In genomic region chr19:58401825-58402433, GRCh38 we compare ENCODE assay signal across 8 cellular contexts. TPM values are rescaled to one million over a fixed set of nuclear protein-coding genes. Genes with fewer than 3 reads are reported as not detected.
A peak's percentile ranks its signal among the peaks of the same experiment; 100 is the strongest.
DNase-seq lines count a peak whose midpoint lies in the region; ATAC-seq and TF ChIP-seq lines count a peak whose summit lies in the region.

No MANE protein-coding gene starts in this region.

- H2BK12ac ChIP-seq in trophoblast cell (ENCODE audit: low read length): peak overlapping the region; percentile 22

- peak overlapping the region; percentile 50 for H3K4ac ChIP-seq in trophoblast cell (ENCODE audit: low read depth, low read length)

- no peak overlapping the region for H4K12ac ChIP-seq in trophoblast cell (ENCODE audit: low read depth, low read length)

- TF ChIP-seq POLR2A in Peyer's patch (IDR thresholded peaks at IDR 0.05) (no peak), esophagus squamous epithelium (IDR thresholded peaks at IDR 0.05) (no peak)

- H3K27me3 ChIP-seq in Peyer's patch (peaks cover 0 to 9% of the 10 kb centered on the region in 2 donors), esophagus squamous epithelium (peaks cover 0 to 12% (median 0%) of the 10 kb centered on the region in 4 donors), trophoblast cell (ENCODE audit: insufficient read depth, low read length) (peaks cover 4% of the 10 kb centered on the region)

- ATAC-seq in GM21786 (IDR thresholded peaks at IDR 0.05; ENCODE audit: unreplicated experiment) (no peak), GM18498 (IDR thresholded peaks at IDR 0.05; ENCODE audit: unreplicated experiment) (no peak)

- H3K4me1 ChIP-seq in Peyer's patch (peaks cover 4 to 24% (median 8%) of the 10 kb centered on the region in 4 donors), esophagus squamous epithelium (peaks cover 13 to 47% (median 14%) of the 10 kb centered on the region in 3 donors), trophoblast cell (ENCODE audit: control insufficient read depth in 1 of 2, insufficient read depth in 2 of 2, low read length in 2 of 2) (peaks cover 9 to 11% of the 10 kb centered on the region in 2 experiments)

- no peak overlapping the region for H4K91ac ChIP-seq in trophoblast cell (ENCODE audit: low read depth, low read length)

- H4K8ac ChIP-seq in trophoblast cell (ENCODE audit: low read depth, low read length): peak overlapping the region; percentile 50

- intact Hi-C loops in esophagus squamous epithelium (cut with DNase I): no loop called here

- H3K36me3 ChIP-seq in Peyer's patch (no peaks in the 10 kb centered on the region), esophagus squamous epithelium (no peaks in the 10 kb centered on the region), trophoblast cell (ENCODE audit: control insufficient read depth in 1 of 2, insufficient read depth in 2 of 2, low read length in 2 of 2) (peaks cover 0 to 3% of the 10 kb centered on the region in 2 experiments)

- H3K9ac ChIP-seq in trophoblast cell (ENCODE audit: low read length): no peak overlapping the region

- H3K14ac ChIP-seq in trophoblast cell (ENCODE audit: low read length): no peak overlapping the region

- no peak overlapping the region for H2BK120ac ChIP-seq in trophoblast cell (ENCODE audit: insufficient read depth, low read length, poor library complexity)

- H2BK5ac ChIP-seq in trophoblast cell (ENCODE audit: low read depth, low read length, poor library complexity): no peak overlapping the region

- WGBS in esophagus squamous epithelium, 2 donors: 37 to 45% methylated on average over 16 to 24 of the region's 24 CpGs
- WGBS in trophoblast cell (ENCODE audit: extremely low coverage, insufficient coverage, insufficient read length): no CpG with 5 or more reads among the region's 24 CpGs

- H3K4me3 ChIP-seq in GM12865 (ENCODE audit: low read depth, low read length): peak overlapping the region; percentile 65
- H3K4me3 ChIP-seq in Peyer's patch: peak overlapping the region; percentile 47 to 80 (median 62)
- peak overlapping the region; percentile 48 to 76 (median 66) for H3K4me3 ChIP-seq in esophagus squamous epithelium
- H3K4me3 ChIP-seq in trophoblast cell (ENCODE audit: low read depth, low read length): peak overlapping the region; percentile 19

- DNase-seq in GM12865 (ENCODE audit: low read depth) (no peak), Peyer's patch (peak in 2 of 3 donors; percentile 43 to 50), esophagus squamous epithelium (lab: John Stamatoyannopoulos, UW) (no peak), trophoblast cell (no peak), Ammon's horn (ENCODE audit: low spot score) (no peak), HK-2 (ENCODE audit: unreplicated experiment) (no peak)

- peak overlapping the region; percentile 73 for H2AK5ac ChIP-seq in trophoblast cell (ENCODE audit: low read length)

- H3K79me2 ChIP-seq in trophoblast cell (ENCODE audit: control insufficient read depth, insufficient read depth, low read length, poor library complexity): no peaks in the 10 kb centered on the region

- no peak overlapping the region for H2AFZ ChIP-seq in trophoblast cell (ENCODE audit: insufficient read depth, low read length, poor library complexity)

- H3K9me3 ChIP-seq in Peyer's patch (no peaks in the 10 kb centered on the region), esophagus squamous epithelium (no peaks in the 10 kb centered on the region), trophoblast cell (ENCODE audit: insufficient read depth, low read depth, low read length) (peaks cover 2% of the 10 kb centered on the region)

- peak overlapping the region; percentile 66 for H3K4me2 ChIP-seq in trophoblast cell (ENCODE audit: low read length)

- H3K18ac ChIP-seq in trophoblast cell (ENCODE audit: low read length): no peak overlapping the region

- peak overlapping the region in 3 of 4 donors; percentile 65 to 82 (median 77) for H3K27ac ChIP-seq in Peyer's patch
- peak overlapping the region in 3 of 4 donors; percentile 62 to 89 (median 85) for H3K27ac ChIP-seq in esophagus squamous epithelium
- H3K27ac ChIP-seq in trophoblast cell (ENCODE audit: low read depth, low read length): no peak overlapping the region

- peaks cover 6% of the 10 kb centered on the region for H3K79me1 ChIP-seq in trophoblast cell (ENCODE audit: low read length)

- no peak for TF ChIP-seq CTCF in GM12865 (IDR thresholded peaks at IDR 0.05; ENCODE audit: insufficient read depth, low read depth, low read length, missing control alignments)
- TF ChIP-seq CTCF in Peyer's patch (IDR thresholded peaks at IDR 0.05): no peak
- TF ChIP-seq CTCF in esophagus squamous epithelium (IDR thresholded peaks at IDR 0.05): no peak

- H3K23ac ChIP-seq in trophoblast cell (ENCODE audit: low read length): no peak overlapping the region

RNA-seq across cellular contexts. Expression of gene RNF225, which starts 6.5 kb away (rescaled TPM):
- total RNA-seq in Peyer's patch (not detected), esophagus squamous epithelium (10 to 100 TPM in 2 of 4 donors, 1 to 10 TPM in 2; 5.0 to 30.5 (median 15.7) TPM)
- 0.71 and 0.76 TPM in 2 replicates for polyA plus RNA-seq in trophoblast cell (2013)

RNA-seq across cellular contexts. Expression of gene ZNF584, which starts 6.5 kb away (rescaled TPM):
- total RNA-seq in Peyer's patch: 10 to 100 TPM in 1 of 4 donors, 1 to 10 TPM in 3; 2.5 to 18.2 (median 9.6) TPM
- 10 to 100 TPM in 2 of 4 donors, 1 to 10 TPM in 2; 8.5 to 13.4 (median 9.4) TPM for total RNA-seq in esophagus squamous epithelium
- polyA plus RNA-seq in trophoblast cell (2013): 2.4 and 2.7 TPM in 2 replicates

RNA-seq across cellular contexts. Expression of gene RPS5, which starts 14.9 kb away (rescaled TPM):
- 1,000 to 10,000 TPM in 1 of 4 donors, 100 to 1,000 TPM in 3; 428 to 1,258 (median 517) TPM for total RNA-seq in Peyer's patch
- total RNA-seq in esophagus squamous epithelium: 1,000 to 10,000 TPM; 1,292 to 2,917 (median 1,952) TPM
- 888 and 902 TPM in 2 replicates for polyA plus RNA-seq in trophoblast cell (2013)

RNA-seq across cellular contexts. Expression of gene ZNF837, which starts 21.1 kb away (rescaled TPM):
- total RNA-seq in Peyer's patch: 10 to 100 TPM in 1 of 4 donors, 1 to 10 TPM in 3; 3.3 to 10.9 (median 7.7) TPM
- 1 to 10 TPM; 2.4 to 6.7 (median 3.3) TPM for total RNA-seq in esophagus squamous epithelium
- 2.0 and 2.1 TPM in 2 replicates for polyA plus RNA-seq in trophoblast cell (2013)

RNA-seq across cellular contexts. Expression of gene ZNF132, which starts 38.0 kb away (rescaled TPM):
- total RNA-seq in Peyer's patch: 10 to 100 TPM in 1 of 4 donors, 1 to 10 TPM in 3; 3.9 to 12.4 (median 7.2) TPM
- 1 to 10 TPM; 2.0 to 5.3 (median 2.4) TPM for total RNA-seq in esophagus squamous epithelium
- 0.62 and 0.66 TPM in 2 replicates for polyA plus RNA-seq in trophoblast cell (2013)

Comparison
In these comparisons a context has a peak if more than half of its experiments do, and no peak if none do; other contexts are left out.
1. DNase-seq: peak in Peyer's patch (2 of 3); none in GM12865 (single experiment), esophagus squamous epithelium (single experiment), trophoblast cell (0 of 2), Ammon's horn (single experiment) and HK-2 (single experiment).
2. RNA of gene RNF225, which starts 6.5 kb away (total RNA-seq): 5.0 to 30.5 TPM in esophagus squamous epithelium; not detected in Peyer's patch; every median in the first group is over 4 times any median in the second.
3. Peak in every context shown above with its lines, with median percentiles within 50 percentile points of each other: H3K4me3 ChIP-seq.